ENCODE assay signal across 28 cellular contexts in genomic region chr10:5402798-5403197, GRCh38. TPM values are rescaled to one million over a fixed set of nuclear protein-coding genes. Genes with fewer than 3 reads are reported as not detected.
"Had no signal": no experiment of that assay in that cellular context is flagged by ENCODE, and none has a peak within 500 bp of the region (broad histone marks: within the 10 kb centered on the region; RNA-seq: fewer than 3 reads in every experiment).

No MANE protein-coding gene starts in this region.

- ATAC-seq: activated CD8-positive, alpha-beta memory T cell treated with anti-CD3 and anti-CD28 coated beads, Interleukin-2, amount 10 ng/mL, durations not matched to agents 7 days and 5 days; activated naive CD4-positive, alpha-beta T cell treated with anti-CD3 and anti-CD28 coated beads, Interleukin-2, amount 50 U/mL, for 72 hours; T-helper 17 cell; WTC11 had no signal

- DNase-seq: activated CD4-positive, alpha-beta T cell treated with anti-CD3 and anti-CD28 coated beads for 48 hours; activated CD4-positive, alpha-beta T cell treated with anti-CD3 and anti-CD28 coated beads, Interleukin-2, amount 50 U/mL, for 4 hours; activated CD4-positive, CD25-positive, alpha-beta regulatory T cell treated with anti-CD3 and anti-CD28 coated beads, Interleukin-2, amount 50 U/mL, for 72 hours; activated CD8-positive, alpha-beta memory T cell treated with anti-CD3 and anti-CD28 coated beads, Interleukin-2, amount 10 ng/mL, durations not matched to agents 7 days and 5 days; activated effector memory CD4-positive, alpha-beta T cell treated with anti-CD3 and anti-CD28 coated beads, Interleukin-2, amount 50 U/mL, for 16 hours; activated naive CD4-positive, alpha-beta T cell treated with Interleukin-2 at 50 U/mL for 16 hours; activated T-cell treated with anti-CD3 and anti-CD28 coated beads, Interleukin-2, amount 50 U/mL, for 24 hours; amygdala; IMR-90; KG1; MV-4-11; NCI-H1092 treated with DMSO at 0.1 percent for 48 hours; NCI-H1417 treated with DMSO at 0.1 percent for 48 hours; NCI-H1694; NCI-H2029 treated with DMSO at 0.1 percent for 48 hours; NCI-H510A treated with DMSO at 0.1 percent for 48 hours; NCI-H69; NK-92 treated with Interleukin-12 subunit alpha and Interleukin-12 subunit beta, amount 100 ng/mL, for 24 hours; SIG-M5; T-helper 17 cell; T-helper 9 cell had no signal

RNA-seq across cellular contexts. Expression of gene TUBAL3, which starts 1.8 kb away (rescaled TPM):
- total RNA-seq: activated CD8-positive, alpha-beta memory T cell treated with anti-CD3 and anti-CD28 coated beads, Interleukin-2, amount 10 ng/mL, durations not matched to agents 7 days and 5 days; activated naive CD4-positive, alpha-beta T cell treated with anti-CD3 and anti-CD28 coated beads, Interleukin-2, amount 50 U/mL, for 72 hours; activated T-helper 1 cell treated with anti-CD3 and anti-CD28 coated beads, Interleukin-12 subunit alpha, Interleukin-12 subunit beta, Interleukin-2, Interleukin-4 antibody, amounts not matched to agents 30 ng/mL and 10 ng/mL and 1 ng/mL, durations not matched to agents 14 hours and 24 hours and 36 hours; astrocyte; IMR-90; LHCN-M2; T-helper 17 cell had no signal
- polyA plus RNA-seq: IMR-90 had no signal

RNA-seq across cellular contexts. Expression of gene UCN3, which starts 38.0 kb away (rescaled TPM):
- total RNA-seq: activated CD8-positive, alpha-beta memory T cell treated with anti-CD3 and anti-CD28 coated beads, Interleukin-2, amount 10 ng/mL, durations not matched to agents 7 days and 5 days; activated naive CD4-positive, alpha-beta T cell treated with anti-CD3 and anti-CD28 coated beads, Interleukin-2, amount 50 U/mL, for 72 hours; activated T-helper 1 cell treated with anti-CD3 and anti-CD28 coated beads, Interleukin-12 subunit alpha, Interleukin-12 subunit beta, Interleukin-2, Interleukin-4 antibody, amounts not matched to agents 30 ng/mL and 10 ng/mL and 1 ng/mL, durations not matched to agents 14 hours and 24 hours and 36 hours; astrocyte; IMR-90; LHCN-M2; MCF 10A; RPMI7951; T-helper 17 cell; WTC11 had no signal
- polyA plus RNA-seq: IMR-90 had no signal
